ENCODE assay signal across 2 cellular contexts in the genomic region with DNA sequence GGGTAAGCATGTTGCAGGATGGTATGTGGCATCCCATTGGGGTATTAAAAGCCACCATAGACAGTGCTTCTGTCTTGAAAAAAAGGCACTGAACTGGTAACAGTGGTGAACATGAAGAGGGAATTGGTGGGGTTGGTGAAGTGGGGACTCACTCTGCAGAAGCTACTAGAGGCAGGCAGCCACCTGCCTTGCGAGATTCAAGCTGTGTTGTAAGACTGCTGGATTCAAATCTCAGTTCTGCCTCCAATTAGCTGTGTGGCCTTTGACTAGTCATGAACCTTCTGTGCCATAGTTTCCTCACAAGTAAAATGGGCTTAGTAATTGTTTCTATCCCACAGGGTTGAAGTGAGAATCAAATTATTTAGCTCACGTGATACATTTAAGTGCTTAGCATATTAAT.
TF ChIP-seq lines count a peak whose summit lies in the region.

No MANE protein-coding gene starts in this region.

TF ChIP-seq in GM12891, 5 proteins besides CTCF, POLR2A, EP300 and RAD21:
- TF ChIP-seq PAX5 (IDR thresholded peaks at IDR 0.05; ENCODE audit: insufficient read depth, low read length, severe bottlenecking) (no peak), TAF1 (IDR thresholded peaks at IDR 0.05; ENCODE audit: low read depth, low read length) (no peak), POU2F2 (IDR thresholded peaks at IDR 0.05; ENCODE audit: low read depth, low read length) (no peak), SPI1 (IDR thresholded peaks at IDR 0.05; ENCODE audit: low read depth, low read length) (no peak), POLR2AphosphoS5 (IDR thresholded peaks at IDR 0.05; ENCODE audit: low read depth, low read length) (no peak)
TF ChIP-seq in GM12891: peak in this region for 0.

TF ChIP-seq in HepG2, 621 proteins besides CTCF, POLR2A, EP300 and RAD21:
- TF ChIP-seq SMAD3 (CRISPR knock-in tag; IDR thresholded peaks at IDR 0.05) (no peak), RNF219 (CRISPR knock-in tag; IDR thresholded peaks at IDR 0.05) (no peak), THYN1 (CRISPR knock-in tag; IDR thresholded peaks at IDR 0.05; ENCODE audit: borderline replicate concordance, low read depth) (no peak), SNAPC2 (CRISPR knock-in tag; IDR thresholded peaks at IDR 0.05) (no peak), SETDB1 (CRISPR knock-in tag; IDR thresholded peaks at IDR 0.05; ENCODE audit: borderline replicate concordance) (no peak), SRSF4 (IDR thresholded peaks at IDR 0.05; ENCODE audit: low read depth, low read length, poor library complexity, severe bottlenecking) (no peak), DNMT3B (CRISPR knock-in tag; conservative IDR thresholded peaks at IDR 0.05) (no peak), FOXC1 (CRISPR knock-in tag; IDR thresholded peaks at IDR 0.05; ENCODE audit: borderline replicate concordance) (no peak), KDM1A (CRISPR knock-in tag; IDR thresholded peaks at IDR 0.05) (no peak), SP1 (IDR thresholded peaks at IDR 0.05) (no peak), SP1 (CRISPR knock-in tag; IDR thresholded peaks at IDR 0.05) (no peak)
- TF ChIP-seq, protein P1, sequence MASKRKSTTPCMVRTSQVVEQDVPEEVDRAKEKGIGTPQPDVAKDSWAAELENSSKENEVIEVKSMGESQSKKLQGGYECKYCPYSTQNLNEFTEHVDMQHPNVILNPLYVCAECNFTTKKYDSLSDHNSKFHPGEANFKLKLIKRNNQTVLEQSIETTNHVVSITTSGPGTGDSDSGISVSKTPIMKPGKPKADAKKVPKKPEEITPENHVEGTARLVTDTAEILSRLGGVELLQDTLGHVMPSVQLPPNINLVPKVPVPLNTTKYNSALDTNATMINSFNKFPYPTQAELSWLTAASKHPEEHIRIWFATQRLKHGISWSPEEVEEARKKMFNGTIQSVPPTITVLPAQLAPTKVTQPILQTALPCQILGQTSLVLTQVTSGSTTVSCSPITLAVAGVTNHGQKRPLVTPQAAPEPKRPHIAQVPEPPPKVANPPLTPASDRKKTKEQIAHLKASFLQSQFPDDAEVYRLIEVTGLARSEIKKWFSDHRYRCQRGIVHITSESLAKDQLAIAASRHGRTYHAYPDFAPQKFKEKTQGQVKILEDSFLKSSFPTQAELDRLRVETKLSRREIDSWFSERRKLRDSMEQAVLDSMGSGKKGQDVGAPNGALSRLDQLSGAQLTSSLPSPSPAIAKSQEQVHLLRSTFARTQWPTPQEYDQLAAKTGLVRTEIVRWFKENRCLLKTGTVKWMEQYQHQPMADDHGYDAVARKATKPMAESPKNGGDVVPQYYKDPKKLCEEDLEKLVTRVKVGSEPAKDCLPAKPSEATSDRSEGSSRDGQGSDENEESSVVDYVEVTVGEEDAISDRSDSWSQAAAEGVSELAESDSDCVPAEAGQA (IDR thresholded peaks at IDR 0.05; ENCODE audit: low read depth) = no peak
- TF ChIP-seq, protein P1 (CRISPR knock-in tag; IDR thresholded peaks at IDR 0.05; ENCODE audit: borderline replicate concordance) = no peak
